Comparison of ENCODE assay signal across 12 cellular contexts in the genomic region with DNA sequence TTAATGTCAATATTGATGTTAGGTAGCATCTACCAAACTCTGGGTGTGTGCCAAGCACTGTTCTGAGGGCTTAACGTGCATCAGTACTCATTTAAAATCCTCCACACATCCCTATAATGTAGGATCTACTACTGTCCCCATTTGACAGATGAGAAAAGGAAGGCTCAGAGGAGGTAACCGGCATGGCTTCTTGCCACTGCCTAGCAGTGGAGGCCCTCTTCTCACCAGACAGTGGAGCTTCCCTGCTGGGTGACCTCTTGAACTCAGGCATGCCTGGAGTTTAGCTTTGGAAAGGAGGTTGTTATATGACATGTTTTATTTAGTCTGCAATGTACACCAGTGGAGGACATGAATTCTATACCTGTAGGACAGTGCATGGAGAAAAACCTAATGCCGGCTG. TPM values are rescaled to one million over a fixed set of nuclear protein-coding genes. Genes with fewer than 3 reads are reported as not detected.
DNase-seq lines count a peak whose midpoint lies in the region; ATAC-seq, FAIRE-seq and TF ChIP-seq lines count a peak whose summit lies in the region.
"Had no signal": no experiment of that assay in that cellular context is flagged by ENCODE, and none has a peak within 500 bp of the region (broad histone marks: within the 10 kb centered on the region; RNA-seq: fewer than 3 reads in every experiment).

No MANE protein-coding gene starts in this region.

- H3K27ac ChIP-seq in endodermal cell (ENCODE audit: low read depth, low read length) (no peak overlapping the region), pancreas (peak overlapping the region in 3 of 4 donors; percentile 98 to 99 (median 98))
- H3K27ac ChIP-seq: ovary had no signal

- no peaks in the 10 kb centered on the region for H3K9me3 ChIP-seq in MG63
- no peaks in the 10 kb centered on the region for H3K9me3 ChIP-seq in endodermal cell (ENCODE audit: control insufficient read depth, low read length)
- H3K9me3 ChIP-seq in pancreas, result no peaks in the 10 kb centered on the region
- H3K9me3 ChIP-seq: ovary, uterus had no signal

- H3K27ac Mint-ChIP-seq in T-helper 2 cell treated with Interferon-gamma antibody and Interleukin-4, amounts not matched to agents 5 μg/mL and 100 μg/mL, for 36 hours, result no peak overlapping the region
- no peak overlapping the region for H3K27ac Mint-ChIP-seq in endodermal cell

- H3K4me3 ChIP-seq in MG63 (no peak overlapping the region), endodermal cell (ENCODE audit: low read length) (no peak overlapping the region), pancreas (peak overlapping the region; percentile 84 to 100 (median 86))

- intact Hi-C loops in pancreas (cut with DNase I), result loop anchor here (10.0 kb wide), 2 partner anchors 52 to 88 kb away; no protein-coding TSS in a partner anchor

- peaks cover 9% of the 10 kb centered on the region for H3K36me3 ChIP-seq in MG63
- no peaks in the 10 kb centered on the region for H3K36me3 ChIP-seq in endodermal cell (ENCODE audit: control insufficient read depth, insufficient read depth, low read length)
- peaks cover 0 to 23% (median 0%) of the 10 kb centered on the region in 3 donors for H3K36me3 ChIP-seq in pancreas
- H3K36me3 ChIP-seq: ovary, uterus had no signal

- H3K4me1 Mint-ChIP-seq in T-helper 2 cell treated with Interferon-gamma antibody and Interleukin-4, amounts not matched to agents 5 μg/mL and 100 μg/mL, for 36 hours (ENCODE audit: low read depth), result peaks cover 20% of the 10 kb centered on the region
- H3K4me1 Mint-ChIP-seq in endodermal cell, result peaks cover 16% of the 10 kb centered on the region

- H3K4me3 Mint-ChIP-seq in T-helper 2 cell treated with Interferon-gamma antibody and Interleukin-4, amounts not matched to agents 5 μg/mL and 100 μg/mL, for 36 hours, result peak overlapping the region; percentile 92
- peak overlapping the region; percentile 77 for H3K4me3 Mint-ChIP-seq in endodermal cell

- no peak for FAIRE-seq in pancreas (lab: Jason Lieb, UNC)

- DNase-seq in T-helper 2 cell treated with Interferon-gamma antibody and Interleukin-4, amounts not matched to agents 5 μg/mL and 100 μg/mL, for 36 hours (ENCODE audit: low spot score), result no peak
- DNase-seq in T-helper 2 cell, result no peak
- DNase-seq in MG63, result peak; percentile 15
- no peak for DNase-seq in endodermal cell
- no peak for DNase-seq in pancreas
- DNase-seq in SKM-1 treated with dmso at 0.1 percent for 144 hours (lab: John Stamatoyannopoulos, UW; ENCODE audit: unreplicated experiment), result no peak
- no peak for DNase-seq in NCI-H187 treated with DMSO at 0.1 percent for 48 hours (lab: John Stamatoyannopoulos, UW)
- DNase-seq: GDM1, NCI-H2171, ovary, uterus had no signal

- no peaks in the 10 kb centered on the region for H3K9me3 Mint-ChIP-seq in T-helper 2 cell treated with Interferon-gamma antibody and Interleukin-4, amounts not matched to agents 5 μg/mL and 100 μg/mL, for 36 hours
- H3K9me3 Mint-ChIP-seq in endodermal cell, result no peaks in the 10 kb centered on the region

- WGBS in endodermal cell (ENCODE audit: insufficient coverage in 1 of 2, insufficient read length in 1 of 2), 2 experiments, result 84 to 100% methylated on average over 1 to 3 of the region's 3 CpGs
- 20 to 25% methylated on average over 3 of the region's 3 CpGs for WGBS in pancreas, 2 donors

- peaks cover 4% of the 10 kb centered on the region for H3K4me1 ChIP-seq in endodermal cell (ENCODE audit: control insufficient read depth, insufficient read depth, low read length)
- peaks cover 24 to 35% (median 25%) of the 10 kb centered on the region in 3 donors for H3K4me1 ChIP-seq in pancreas
- H3K4me1 ChIP-seq: uterus had no signal

- H3K9ac ChIP-seq in endodermal cell (ENCODE audit: extremely low read depth, low read length, poor library complexity, severe bottlenecking), result no peak overlapping the region

- H3K36me3 Mint-ChIP-seq in T-helper 2 cell treated with Interferon-gamma antibody and Interleukin-4, amounts not matched to agents 5 μg/mL and 100 μg/mL, for 36 hours (ENCODE audit: low read depth), result peaks cover 12% of the 10 kb centered on the region
- H3K36me3 Mint-ChIP-seq in endodermal cell (ENCODE audit: low read depth), result peaks cover 18% of the 10 kb centered on the region

- peaks cover 12% of the 10 kb centered on the region for H3K27me3 Mint-ChIP-seq in T-helper 2 cell treated with Interferon-gamma antibody and Interleukin-4, amounts not matched to agents 5 μg/mL and 100 μg/mL, for 36 hours (ENCODE audit: low read depth)
- peaks cover 4% of the 10 kb centered on the region for H3K27me3 Mint-ChIP-seq in endodermal cell (ENCODE audit: insufficient read depth)

- no peak for ATAC-seq in pancreas
- no peak for ATAC-seq in GM19455 (IDR thresholded peaks at IDR 0.05; ENCODE audit: unreplicated experiment)

- H3K27me3 ChIP-seq in MG63 (no peaks in the 10 kb centered on the region), endodermal cell (ENCODE audit: control insufficient read depth, insufficient read depth, low read length, poor library complexity, severe bottlenecking) (peaks cover 6% of the 10 kb centered on the region), pancreas (no peaks in the 10 kb centered on the region)
- H3K27me3 ChIP-seq: ovary, uterus had no signal

- TF ChIP-seq CTCF in endodermal cell (conservative IDR thresholded peaks at IDR 0.05) (no peak), pancreas (IDR thresholded peaks at IDR 0.05) (no peak)

RNA-seq across cellular contexts. Expression of a gene that starts 2.1 kb away (rescaled TPM):
- total RNA-seq in MG63 (2014; rRNA removed; shearing (Covaris generic); ENCODE audit: low replicate concordance), result 3.7 and 3.9 TPM in 2 replicates
- total RNA-seq in endodermal cell (10 to 100 TPM; 19.4 to 24.8 TPM), pancreas (10 to 100 TPM; 38.1 to 65.7 (median 53.9) TPM)
- polyA plus RNA-seq in endodermal cell (2013, experiment 1 of 2), result 21.3 TPM
- 20.5 TPM for polyA plus RNA-seq in endodermal cell (2013, experiment 2 of 2)
- 10 to 100 TPM; 46.0 to 71.2 TPM for polyA plus RNA-seq in pancreas

Comparison
In these comparisons a context has a peak if more than half of its experiments do, and no peak if none do; other contexts are left out.
1. H3K4me3 ChIP-seq: peak in pancreas (4 of 4); none in MG63 (single experiment) and endodermal cell (single experiment).